Comparison of ENCODE assay signal across 18 cellular contexts in genomic region chr2:10273215-10274175, GRCh38.
"Had no signal": no experiment of that assay in that cellular context is flagged by ENCODE, and none has a peak within 500 bp of the region (broad histone marks: within the 10 kb centered on the region; RNA-seq: fewer than 3 reads in every experiment).

No MANE protein-coding gene starts in this region.

- ATAC-seq: mucosa of descending colon, sciatic nerve had no signal

- H3K27ac ChIP-seq: VCaP had no signal

- H3K4me3 ChIP-seq: mucosa of descending colon had no signal

- H3K9me3 ChIP-seq: mucosa of descending colon, SK-N-SH had no signal

- DNase-seq: activated CD4-positive, alpha-beta T cell treated with anti-CD3 and anti-CD28 coated beads for 1 hour; activated CD4-positive, alpha-beta T cell treated with anti-CD3 and anti-CD28 coated beads, Interleukin-2, amount 50 U/mL, for 1 hour; activated naive CD4-positive, alpha-beta T cell treated with Interleukin-2 at 50 U/mL for 16 hours; activated naive CD8-positive, alpha-beta T cell treated with anti-CD3 and anti-CD28 coated beads for 36 hours; activated T-cell treated with anti-CD3 and anti-CD28 coated beads, Interleukin-2, amount 50 U/mL, for 1 hour; amygdala; cerebellar nuclear complex; foreskin fibroblast; immature natural killer cell; mesenchymal stem cell; nephron progenitor cell; nucleus accumbens; SK-N-SH; stimulated activated CD4-positive, alpha-beta T cell treated with anti-CD3 and anti-CD28 coated beads, Interleukin-2, amount 100 ng/mL, for 48 hours; stimulated activated naive CD4-positive, alpha-beta T cell treated with Interleukin-2 at 50 U/mL for 16 hours had no signal
